In the genomic region with DNA sequence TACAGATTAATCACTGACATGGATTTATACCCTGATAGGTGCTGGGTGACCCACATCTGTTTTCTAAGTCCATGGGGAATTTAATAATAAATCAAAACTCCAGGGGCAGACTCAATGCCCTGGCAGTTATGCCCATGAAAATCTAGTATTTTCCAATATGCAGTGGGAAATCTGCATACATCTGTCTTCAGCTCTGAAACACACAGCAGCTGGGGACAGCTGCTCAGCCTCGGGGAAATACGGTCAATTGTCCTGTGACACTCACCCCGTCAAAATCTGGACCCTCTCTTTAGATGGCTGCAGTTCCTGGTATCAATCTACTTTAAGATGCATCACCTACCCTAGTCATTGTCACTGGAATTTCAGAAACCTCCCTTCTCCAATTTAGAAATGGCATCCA, we compare ENCODE assay signal across 8 cellular contexts.
"Had no signal": no experiment of that assay in that cellular context is flagged by ENCODE, and none has a peak within 500 bp of the region (broad histone marks: within the 10 kb centered on the region; RNA-seq: fewer than 3 reads in every experiment).

No MANE protein-coding gene starts in this region.

- ATAC-seq: GM23338, HepG2, K562 had no signal

- H3K27ac Mint-ChIP-seq: GM23338 had no signal

- FAIRE-seq: H1, HepG2, K562 had no signal

- H3K4me3 ChIP-seq: GM23338, K562 had no signal

- H3K27ac ChIP-seq: HL-60 had no signal

- H3K4me1 Mint-ChIP-seq: GM23338 had no signal

- H3K4me3 Mint-ChIP-seq: GM23338 had no signal

- H2AFZ ChIP-seq: GM23338 had no signal

- H3K4me2 ChIP-seq: GM23338 had no signal

- DNase-seq: H7, HCEC 1CT, IMR-90 had no signal
